11 cellular contexts compared by ENCODE assay signal in genomic region chr4:148203056-148203898, GRCh38.
DNase-seq lines count a peak whose midpoint lies in the region; ATAC-seq and TF ChIP-seq lines count a peak whose summit lies in the region.
"Had no signal": no experiment of that assay in that cellular context is flagged by ENCODE, and none has a peak within 500 bp of the region (broad histone marks: within the 10 kb centered on the region; RNA-seq: fewer than 3 reads in every experiment).

No MANE protein-coding gene starts in this region.

- no peak overlapping the region for H2BK12ac ChIP-seq in H9 (ENCODE audit: insufficient read length, low read depth, low read length)

- H3K4me1 ChIP-seq in H9 (ENCODE audit: insufficient read depth, low read length), result no peaks in the 10 kb centered on the region; the same call in 1 of the 2 replicates
- H3K4me1 ChIP-seq in iPS-20b (ENCODE audit: insufficient read depth, low read length), result peaks cover 8% of the 10 kb centered on the region
- no peaks in the 10 kb centered on the region for H3K4me1 ChIP-seq in Karpas-422 (ENCODE audit: low read length)

- no peaks in the 10 kb centered on the region for H4K20me1 ChIP-seq in H9 (ENCODE audit: control insufficient read depth, insufficient read depth, insufficient read length)
- no peaks in the 10 kb centered on the region for H4K20me1 ChIP-seq in Karpas-422 (ENCODE audit: insufficient read depth, low read depth, low read length)

- no peak overlapping the region for H4K8ac ChIP-seq in H9 (replicated peaks; ENCODE audit: insufficient read length, low read depth, low read length)

- no peak overlapping the region for H3K4me3 Mint-ChIP-seq in H9
- peak overlapping the region; percentile 18 for H3K4me3 Mint-ChIP-seq in WTC11
- no peak overlapping the region for H3K4me3 Mint-ChIP-seq in activated CD8-positive, alpha-beta T cell treated with anti-CD3 and anti-CD28 coated beads for 36 hours
- H3K4me3 Mint-ChIP-seq in activated naive CD4-positive, alpha-beta T cell treated with anti-CD3 and anti-CD28 coated beads, Interleukin-2, amount 10 ng/mL, durations not matched to agents 7 days and 5 days, result no peak overlapping the region

- no peak overlapping the region for H3K4me2 ChIP-seq in H9 (ENCODE audit: insufficient read depth, insufficient read length, low read length)
- no peak overlapping the region for H3K4me2 ChIP-seq in Karpas-422 (ENCODE audit: low read depth, low read length, poor library complexity, severe bottlenecking)

- no peak overlapping the region for H2BK5ac ChIP-seq in H9 (ENCODE audit: insufficient read length, low read length)

- CTCF ChIA-PET in WTC11 (lab: Charles Lee), result no interaction called here
- CTCF ChIA-PET in activated CD8-positive, alpha-beta T cell treated with anti-CD3 and anti-CD28 coated beads for 36 hours (lab: Charles Lee), result no interaction called here
- CTCF ChIA-PET in activated naive CD4-positive, alpha-beta T cell treated with anti-CD3 and anti-CD28 coated beads, Interleukin-2, amount 10 ng/mL, durations not matched to agents 7 days and 5 days (lab: Charles Lee), result no interaction called here

- no peak overlapping the region for H2BK15ac ChIP-seq in H9 (ENCODE audit: low read depth, low read length)

- H3K36me3 ChIP-seq in iPS-20b (ENCODE audit: insufficient read depth, low read depth, low read length) (no peaks in the 10 kb centered on the region), Karpas-422 (ENCODE audit: insufficient read depth, low read length) (no peaks in the 10 kb centered on the region)

- DNase-seq in H9 (peak; percentile 33), WTC11 (ENCODE audit: low spot score) (peak; percentile 25), renal cortical epithelial cell (ENCODE audit: low read depth) (peak; percentile 99), Karpas-422 (no peak), T1000 (lab: John Stamatoyannopoulos, UW) (no peak)
- no peak for DNase-seq in activated CD8-positive, alpha-beta T cell treated with anti-CD3 and anti-CD28 coated beads for 36 hours
- DNase-seq in activated naive CD4-positive, alpha-beta T cell treated with anti-CD3 and anti-CD28 coated beads, Interleukin-2, amount 10 ng/mL, durations not matched to agents 7 days and 5 days, result no peak
- DNase-seq: NCI-H1092, PC-3 had no signal

- POLR2A ChIA-PET in WTC11 (lab: Charles Lee), result no interaction called here
- POLR2A ChIA-PET in activated CD8-positive, alpha-beta T cell treated with anti-CD3 and anti-CD28 coated beads for 36 hours (lab: Charles Lee), result no interaction called here

- intact Hi-C loops in activated CD8-positive, alpha-beta T cell treated with anti-CD3 and anti-CD28 coated beads for 36 hours (cut with micrococcal nuclease), result no loop called here

- H3K9me3 ChIP-seq in H9 (ENCODE audit: control insufficient read depth, low read depth, low read length) (no peaks in the 10 kb centered on the region), iPS-20b (ENCODE audit: insufficient read depth, low read depth, low read length) (no peaks in the 10 kb centered on the region), Karpas-422 (ENCODE audit: low read length) (no peaks in the 10 kb centered on the region)

- no peak overlapping the region for H3T11ph ChIP-seq in H9 (ENCODE audit: low read length)

- H2AK5ac ChIP-seq in H9 (ENCODE audit: insufficient read length, low read length), result no peak overlapping the region

- no peak overlapping the region for H2BK120ac ChIP-seq in H9 (ENCODE audit: low read depth, low read length, poor library complexity, severe bottlenecking)

- TF ChIP-seq CTCF in H9 (conservative IDR thresholded peaks at IDR 0.05), result no peak
- no peak for TF ChIP-seq CTCF in WTC11 (IDR thresholded peaks at IDR 0.05)
- TF ChIP-seq CTCF in activated CD8-positive, alpha-beta T cell treated with anti-CD3 and anti-CD28 coated beads for 36 hours (IDR thresholded peaks at IDR 0.05), result no peak

- H3K9ac ChIP-seq in H9 (ENCODE audit: extremely low read depth, insufficient read length, low read length) (no peak overlapping the region), iPS-20b (ENCODE audit: low read depth, low read length) (peak overlapping the region; percentile 24; the same call in 1 of the 2 replicates), Karpas-422 (ENCODE audit: low read length) (no peak overlapping the region)

- no CpG with 5 or more reads among the region's 14 CpGs for WGBS in H9 (ENCODE audit: extremely low coverage, insufficient read length, low lambda C conversion rate)

- H3K23ac ChIP-seq in H9 (ENCODE audit: insufficient read length, low read depth, low read length), result no peak overlapping the region

- H3K4ac ChIP-seq in H9 (ENCODE audit: low read depth, low read length), result no peak overlapping the region

- H3K18ac ChIP-seq in H9 (ENCODE audit: insufficient read length, low read depth, low read length), result no peak overlapping the region

- H3K9me3 Mint-ChIP-seq in H9 (no peaks in the 10 kb centered on the region), WTC11 (no peaks in the 10 kb centered on the region)
- H3K9me3 Mint-ChIP-seq in activated CD8-positive, alpha-beta T cell treated with anti-CD3 and anti-CD28 coated beads for 36 hours, result no peaks in the 10 kb centered on the region
- no peaks in the 10 kb centered on the region for H3K9me3 Mint-ChIP-seq in activated naive CD4-positive, alpha-beta T cell treated with anti-CD3 and anti-CD28 coated beads, Interleukin-2, amount 10 ng/mL, durations not matched to agents 7 days and 5 days

- H3K27me3 ChIP-seq in H9 (ENCODE audit: insufficient read depth, low read length), result no peaks in the 10 kb centered on the region
- H3K27me3 ChIP-seq in iPS-20b (ENCODE audit: insufficient read depth, low read length), result no peaks in the 10 kb centered on the region
- H3K27me3 ChIP-seq in Karpas-422 (ENCODE audit: low read length), result no peaks in the 10 kb centered on the region

- no peak overlapping the region for H3K27ac ChIP-seq in H9 (ENCODE audit: insufficient read length, low read depth, low read length)
- H3K27ac ChIP-seq in iPS-20b (ENCODE audit: low read length), result no peak overlapping the region
- no peak overlapping the region for H3K27ac ChIP-seq in Karpas-422 (ENCODE audit: low read length)

- H4K91ac ChIP-seq in H9 (ENCODE audit: insufficient read length, low read depth, low read length), result no peak overlapping the region

- no peaks in the 10 kb centered on the region for H3K9me2 ChIP-seq in Karpas-422 (replicated peaks; ENCODE audit: insufficient read depth, low read length)

- H3K14ac ChIP-seq in H9 (ENCODE audit: insufficient read depth, low read length), result no peak overlapping the region

- H3K27me3 Mint-ChIP-seq in H9 (ENCODE audit: low read depth), result no peaks in the 10 kb centered on the region
- H3K27me3 Mint-ChIP-seq in WTC11 (ENCODE audit: low read depth), result no peaks in the 10 kb centered on the region
- no peaks in the 10 kb centered on the region for H3K27me3 Mint-ChIP-seq in activated CD8-positive, alpha-beta T cell treated with anti-CD3 and anti-CD28 coated beads for 36 hours
- no peaks in the 10 kb centered on the region for H3K27me3 Mint-ChIP-seq in activated naive CD4-positive, alpha-beta T cell treated with anti-CD3 and anti-CD28 coated beads, Interleukin-2, amount 10 ng/mL, durations not matched to agents 7 days and 5 days

- H3K4me1 Mint-ChIP-seq in H9 (peaks cover 14 to 19% of the 10 kb centered on the region in 2 experiments), WTC11 (peaks cover 29% of the 10 kb centered on the region)
- H3K4me1 Mint-ChIP-seq in activated CD8-positive, alpha-beta T cell treated with anti-CD3 and anti-CD28 coated beads for 36 hours (ENCODE audit: low read depth), result peaks cover 2% of the 10 kb centered on the region
- H3K4me1 Mint-ChIP-seq in activated naive CD4-positive, alpha-beta T cell treated with anti-CD3 and anti-CD28 coated beads, Interleukin-2, amount 10 ng/mL, durations not matched to agents 7 days and 5 days, result no peaks in the 10 kb centered on the region

- no peak overlapping the region for H2AFZ ChIP-seq in H9 (ENCODE audit: low read length)
- no peak overlapping the region for H2AFZ ChIP-seq in Karpas-422 (ENCODE audit: low read length)

- ATAC-seq in WTC11, result peak; percentile 52
- ATAC-seq in activated CD8-positive, alpha-beta T cell treated with anti-CD3 and anti-CD28 coated beads for 36 hours, result no peak
- ATAC-seq: PC-3 had no signal

- no peak overlapping the region for H3K27ac Mint-ChIP-seq in H9
- H3K27ac Mint-ChIP-seq in WTC11, result peak overlapping the region; percentile 60; the same call in 1 of the 2 replicates
- H3K27ac Mint-ChIP-seq in activated CD8-positive, alpha-beta T cell treated with anti-CD3 and anti-CD28 coated beads for 36 hours, result no peak overlapping the region
- H3K27ac Mint-ChIP-seq in activated naive CD4-positive, alpha-beta T cell treated with anti-CD3 and anti-CD28 coated beads, Interleukin-2, amount 10 ng/mL, durations not matched to agents 7 days and 5 days, result no peak overlapping the region

- no peak overlapping the region for H3K56ac ChIP-seq in H9 (ENCODE audit: insufficient read length, low read depth, low read length)

- H3K23me2 ChIP-seq in H9 (ENCODE audit: insufficient read length, low read depth, low read length, poor library complexity, severe bottlenecking), result no peaks in the 10 kb centered on the region

- no peak overlapping the region for H4K5ac ChIP-seq in H9 (ENCODE audit: insufficient read length, low read depth, low read length)

- H3K79me1 ChIP-seq in H9 (ENCODE audit: insufficient read depth, low read depth, low read length, poor library complexity, severe bottlenecking), result no peaks in the 10 kb centered on the region

- H3K36me3 Mint-ChIP-seq in H9 (ENCODE audit: insufficient read depth in 1 of 3, low read depth in 3 of 3) (no peaks in the 10 kb centered on the region), WTC11 (no peaks in the 10 kb centered on the region)
- H3K36me3 Mint-ChIP-seq in activated CD8-positive, alpha-beta T cell treated with anti-CD3 and anti-CD28 coated beads for 36 hours (ENCODE audit: low read depth), result no peaks in the 10 kb centered on the region
- no peaks in the 10 kb centered on the region for H3K36me3 Mint-ChIP-seq in activated naive CD4-positive, alpha-beta T cell treated with anti-CD3 and anti-CD28 coated beads, Interleukin-2, amount 10 ng/mL, durations not matched to agents 7 days and 5 days

- H3K4me3 ChIP-seq in iPS-20b (ENCODE audit: low read length) (peak overlapping the region; percentile 4), Karpas-422 (ENCODE audit: low read length) (no peak overlapping the region)
- H3K4me3 ChIP-seq: skin epidermis had no signal

- H3K79me2 ChIP-seq in H9 (ENCODE audit: insufficient read depth, low read length) (no peaks in the 10 kb centered on the region), Karpas-422 (ENCODE audit: low read length) (no peaks in the 10 kb centered on the region)

- H2BK20ac ChIP-seq in H9 (ENCODE audit: low read depth, low read length, poor library complexity, severe bottlenecking), result no peak overlapping the region

TF ChIP-seq in WTC11, 78 proteins besides CTCF, POLR2A, EP300 and RAD21 (continues in another document):
- TF ChIP-seq E2F5 (CRISPR knock-in tag; IDR thresholded peaks at IDR 0.05), result no peak

Comparison
In these comparisons a context has a peak if more than half of its experiments do, and no peak if none do; other contexts are left out.
1. DNase-seq: peak in H9 (single experiment), WTC11 (single experiment) and renal cortical epithelial cell (single experiment); none in activated CD8-positive, alpha-beta T cell treated with anti-CD3 and anti-CD28 coated beads for 36 hours (single experiment), activated naive CD4-positive, alpha-beta T cell treated with anti-CD3 and anti-CD28 coated beads, Interleukin-2, amount 10 ng/mL, durations not matched to agents 7 days and 5 days (single experiment), Karpas-422 (single experiment) and T1000 (single experiment).